ENCODE assay signal across 28 cellular contexts in the genomic region with DNA sequence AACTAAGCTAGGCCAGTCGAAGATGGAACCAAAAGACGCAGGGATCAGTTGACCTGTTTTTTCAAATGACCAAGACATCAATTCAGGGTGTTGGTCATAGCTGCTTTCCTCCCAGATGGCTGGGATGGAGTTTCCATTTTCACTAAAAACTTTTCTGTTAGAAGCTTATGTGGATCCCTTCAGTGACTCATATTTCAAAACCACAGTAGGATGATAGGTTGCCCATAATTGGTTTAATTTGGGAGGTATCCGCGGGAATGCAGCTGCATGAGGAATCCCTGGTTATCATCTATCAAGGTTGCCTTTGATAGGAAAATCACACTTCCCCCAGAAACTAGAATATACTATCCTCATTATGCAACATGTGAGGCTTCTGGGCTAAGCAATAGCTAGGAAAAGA.
DNase-seq lines count a peak whose midpoint lies in the region; ATAC-seq lines count a peak whose summit lies in the region.
"Had no signal": no experiment of that assay in that cellular context is flagged by ENCODE, and none has a peak within 500 bp of the region (broad histone marks: within the 10 kb centered on the region; RNA-seq: fewer than 3 reads in every experiment).

No MANE protein-coding gene starts in this region.

- no peaks in the 10 kb centered on the region for H3K79me2 ChIP-seq in GM23248 (ENCODE audit: insufficient read depth)

- H3K4me1 ChIP-seq in GM23248 (ENCODE audit: insufficient read depth): peaks cover 36% of the 10 kb centered on the region
- H3K4me1 ChIP-seq: neural progenitor cell, Peyer's patch, psoas muscle, spleen had no signal

- H3K9ac ChIP-seq in GM23248: no peak overlapping the region
- H3K9ac ChIP-seq: neural progenitor cell had no signal

- in situ Hi-C loops in GM23248 (cut with MboI): no loop called here

- no peak for ATAC-seq in GM18511 (IDR thresholded peaks at IDR 0.05; ENCODE audit: unreplicated experiment)
- ATAC-seq: left ventricle myocardium superior; psoas muscle; stimulated activated naive CD8-positive, alpha-beta T cell treated with anti-CD3 and anti-CD28 coated beads, Interleukin-15, amount 100 ng/mL, for 72 hours; WTC11 had no signal

- H4K20me1 ChIP-seq in GM23248 (ENCODE audit: insufficient read depth): no peaks in the 10 kb centered on the region

- no peaks in the 10 kb centered on the region for H3K9me3 ChIP-seq in GM23248 (ENCODE audit: low read depth)
- H3K9me3 ChIP-seq: Peyer's patch, psoas muscle, transverse colon had no signal

- peaks cover 26% of the 10 kb centered on the region for H3F3A ChIP-seq in GM23248 (ENCODE audit: insufficient read depth)

- H3K27me3 ChIP-seq in GM23248 (replicated peaks; ENCODE audit: insufficient read depth): peaks cover 6% of the 10 kb centered on the region; the same call in 1 of the 2 replicates
- H3K27me3 ChIP-seq: neural progenitor cell, Peyer's patch had no signal

- 52% methylated on average over 4 of the region's 4 CpGs for WGBS in GM23248 (ENCODE audit: low coverage in 1 of 2, low lambda C conversion rate in 2 of 2, missing lambda C conversion rate in 2 of 2), 2 experiments

- 0 out of 2 replicates have a peak overlapping the region, but pooled peaks have one; percentile 13 for H3K27ac ChIP-seq in GM23248
- H3K27ac ChIP-seq: neural progenitor cell, Peyer's patch, psoas muscle, SK-N-MC, spleen, transverse colon had no signal

- H3K4me2 ChIP-seq in GM23248 (ENCODE audit: unreplicated experiment): peak overlapping the region; percentile 33
- H3K4me2 ChIP-seq: neural progenitor cell had no signal

- no peaks in the 10 kb centered on the region for H3K36me3 ChIP-seq in GM23248 (ENCODE audit: low read depth)
- H3K36me3 ChIP-seq: neural progenitor cell, Peyer's patch, spleen, transverse colon had no signal

- H3K4me3 ChIP-seq in GM23248: no peak overlapping the region
- H3K4me3 ChIP-seq: neural progenitor cell, Peyer's patch, psoas muscle, SK-N-MC, spleen, transverse colon had no signal

- H3K9me2 ChIP-seq in GM23248 (ENCODE audit: insufficient read depth): no peaks in the 10 kb centered on the region

- DNase-seq in GM23248 (peak; percentile 60), RPMI7951 (ENCODE audit: low read depth) (peak; percentile 88), kidney glomerular epithelial cell (lab: John Stamatoyannopoulos, UW) (peak; percentile 17), globus pallidus (ENCODE audit: low spot score) (no peak), NCI-H1417 treated with DMSO at 0.1 percent for 48 hours (lab: John Stamatoyannopoulos, UW) (no peak)
- no peak for DNase-seq in stimulated activated CD4-positive, alpha-beta T cell treated with anti-CD3 and anti-CD28 coated beads, Interleukin-2, amount 100 ng/mL, for 24 hours
- DNase-seq: activated CD4-positive, alpha-beta memory T cell treated with anti-CD3 and anti-CD28 coated beads, Interleukin-2, amount 10 ng/mL, durations not matched to agents 7 days and 5 days; activated naive CD4-positive, alpha-beta T cell; activated T-cell treated with anti-CD3 and anti-CD28 coated beads, Interleukin-2, amount 50 U/mL, for 1 hour; aorta; Calu3; effector CD4-positive, alpha-beta T cell; erythroblast; KG1; left ventricle myocardium superior; MV-4-11; NCI-H1930; NCI-H345; Peyer's patch; psoas muscle; spleen; stimulated activated CD4-positive, alpha-beta T cell treated with anti-CD3 and anti-CD28 coated beads, Interleukin-4, amount 100 ng/mL, for 4 hours; stimulated activated naive CD8-positive, alpha-beta T cell treated with anti-CD3 and anti-CD28 coated beads, Interleukin-15, amount 100 ng/mL, for 72 hours; transverse colon had no signal

- H2AFZ ChIP-seq in GM23248: no peak overlapping the region
- H2AFZ ChIP-seq: neural progenitor cell had no signal

Comparison
In these comparisons a context has a peak if more than half of its experiments do, and no peak if none do; other contexts are left out.
1. DNase-seq: peak in GM23248 (single experiment), RPMI7951 (single experiment) and kidney glomerular epithelial cell (single experiment); none in stimulated activated CD4-positive, alpha-beta T cell treated with anti-CD3 and anti-CD28 coated beads, Interleukin-2, amount 100 ng/mL, for 24 hours (0 of 2), globus pallidus (single experiment) and NCI-H1417 treated with DMSO at 0.1 percent for 48 hours (single experiment).